ENCODE assay signal across 1 cellular context in the genomic region with DNA sequence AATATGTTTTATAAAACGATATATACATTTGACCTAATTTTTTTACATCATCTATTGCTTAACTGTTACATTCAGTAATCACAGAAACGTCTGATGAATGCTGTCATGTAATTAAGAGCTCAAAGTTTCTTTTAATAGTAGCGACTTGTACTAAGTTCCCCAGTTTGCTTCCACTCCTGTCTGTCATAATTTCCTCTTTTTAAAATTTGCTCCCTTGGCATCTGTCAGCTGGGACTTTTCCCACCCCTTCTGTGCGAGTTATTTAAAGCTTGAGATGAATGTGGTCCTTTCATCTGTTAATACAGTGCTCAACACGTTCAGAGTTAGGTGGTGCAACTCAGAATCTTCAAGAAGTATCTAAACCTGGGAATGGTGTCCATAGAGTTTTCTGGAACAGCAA.
TF ChIP-seq lines count a peak whose summit lies in the region.

No MANE protein-coding gene starts in this region.

TF ChIP-seq in GM12878, 131 proteins besides CTCF, POLR2A, EP300 and RAD21 (continued from another document):
- no peak for TF ChIP-seq ATF7 (IDR thresholded peaks at IDR 0.05; ENCODE audit: low read depth)
TF ChIP-seq in GM12878: peak in this region for 1.
